In genomic region chr15:92883643-92884458, GRCh38 we compare ENCODE assay signal across 8 cellular contexts. TPM values are rescaled to one million over a fixed set of nuclear protein-coding genes. Genes with fewer than 3 reads are reported as not detected.
A peak's percentile ranks its signal among the peaks of the same experiment; 100 is the strongest.
DNase-seq lines count a peak whose midpoint lies in the region; ATAC-seq and TF ChIP-seq lines count a peak whose summit lies in the region.

No MANE protein-coding gene starts in this region.

- WGBS in hepatocyte (ENCODE audit: low lambda C conversion rate, missing lambda C conversion rate) = under 1% methylated on average over 19 of the region's 19 CpGs

- H3K9me3 ChIP-seq in DOHH2 (ENCODE audit: control insufficient read depth, insufficient read depth, low read length) (no peaks in the 10 kb centered on the region), MG63 (no peaks in the 10 kb centered on the region), hepatocyte (ENCODE audit: low read depth) (no peaks in the 10 kb centered on the region), skeletal muscle satellite cell (replicated peaks; ENCODE audit: low read length) (no peaks in the 10 kb centered on the region)

- peak overlapping the region; percentile 96 for H3K9ac ChIP-seq in skeletal muscle satellite cell (ENCODE audit: low read depth, low read length)

- H4K20me1 ChIP-seq in DOHH2 (ENCODE audit: control insufficient read depth, insufficient read depth, low read depth, low read length) (peaks cover 10% of the 10 kb centered on the region; the same call in 1 of the 2 replicates), hepatocyte (ENCODE audit: insufficient read depth, poor library complexity, severe bottlenecking) (peaks cover 44% of the 10 kb centered on the region)

- peak overlapping the region; percentile 80 for H3K27ac ChIP-seq in DOHH2 (ENCODE audit: low read depth, low read length)
- peak overlapping the region; percentile 99 for H3K27ac ChIP-seq in hepatocyte

- peak overlapping the region; percentile 97 for H3K4me2 ChIP-seq in DOHH2 (ENCODE audit: low read length)
- H3K4me2 ChIP-seq in hepatocyte = peak overlapping the region; percentile 73
- peak overlapping the region; percentile 69 for H3K4me2 ChIP-seq in skeletal muscle satellite cell (ENCODE audit: low read length)

- H3K36me3 ChIP-seq in DOHH2 (ENCODE audit: control insufficient read depth, low read length) (peaks cover 59% of the 10 kb centered on the region), MG63 (peaks cover 55% of the 10 kb centered on the region), hepatocyte (replicated peaks; ENCODE audit: insufficient read depth, low read depth) (no peaks in the 10 kb centered on the region), skeletal muscle satellite cell (ENCODE audit: insufficient read depth, low read length) (peaks cover 37% of the 10 kb centered on the region)

- H3F3A ChIP-seq in DOHH2 (ENCODE audit: control insufficient read depth, insufficient read depth) = peaks cover 37% of the 10 kb centered on the region

- no peak for DNase-seq in MG63
- DNase-seq in hepatocyte (ENCODE audit: low spot score) = peak; percentile 32
- no peak for DNase-seq in stimulated activated CD4-positive, alpha-beta T cell treated with anti-CD3 and anti-CD28 coated beads, Interleukin-4, amount 100 ng/mL, for 24 hours

- no peaks in the 10 kb centered on the region for H3K9me3 Mint-ChIP-seq in activated naive CD4-positive, alpha-beta T cell treated with anti-CD3 and anti-CD28 coated beads, Interleukin-2, amount 50 U/mL, for 24 hours

- H3K4me3 ChIP-seq in DOHH2 (ENCODE audit: low read length) = peak overlapping the region; percentile 91
- H3K4me3 ChIP-seq in MG63 = peak overlapping the region; percentile 83
- peak overlapping the region; percentile 57 for H3K4me3 ChIP-seq in hepatocyte
- peak overlapping the region; percentile 83 for H3K4me3 ChIP-seq in skeletal muscle satellite cell (ENCODE audit: low read length)

- H3K27me3 ChIP-seq in DOHH2 (ENCODE audit: control insufficient read depth, low read length) (no peaks in the 10 kb centered on the region), MG63 (no peaks in the 10 kb centered on the region), hepatocyte (no peaks in the 10 kb centered on the region), skeletal muscle satellite cell (ENCODE audit: control insufficient read depth, insufficient read depth, low read length) (no peaks in the 10 kb centered on the region)

- ATAC-seq in HG03159 (IDR thresholded peaks at IDR 0.05; ENCODE audit: unreplicated experiment) (no peak), GM21381 (IDR thresholded peaks at IDR 0.05; ENCODE audit: unreplicated experiment) (no peak)

- peaks cover 67% of the 10 kb centered on the region for H3K4me1 ChIP-seq in DOHH2 (ENCODE audit: control insufficient read depth, low read length)
- peaks cover 30% of the 10 kb centered on the region for H3K4me1 ChIP-seq in hepatocyte (ENCODE audit: insufficient read depth)
- peaks cover 37% of the 10 kb centered on the region for H3K4me1 ChIP-seq in skeletal muscle satellite cell (ENCODE audit: control insufficient read depth, insufficient read depth, low read length)

- TF ChIP-seq CTCF in DOHH2 (IDR thresholded peaks at IDR 0.05; ENCODE audit: low read depth, low read length, poor library complexity, severe bottlenecking) (no peak), hepatocyte (IDR thresholded peaks at IDR 0.05; ENCODE audit: poor library complexity) (no peak)

- no peak overlapping the region for H2AFZ ChIP-seq in hepatocyte

- H3K79me2 ChIP-seq in DOHH2 (ENCODE audit: control insufficient read depth, low read length) (peaks cover 68% of the 10 kb centered on the region), hepatocyte (peaks cover 62% of the 10 kb centered on the region)

- peaks cover 28% of the 10 kb centered on the region for H3K36me3 Mint-ChIP-seq in activated naive CD4-positive, alpha-beta T cell treated with anti-CD3 and anti-CD28 coated beads, Interleukin-2, amount 50 U/mL, for 24 hours

- H3K27me3 Mint-ChIP-seq in activated naive CD4-positive, alpha-beta T cell treated with anti-CD3 and anti-CD28 coated beads, Interleukin-2, amount 50 U/mL, for 24 hours = no peaks in the 10 kb centered on the region

- H3K9me2 ChIP-seq in DOHH2 (replicated peaks; ENCODE audit: control insufficient read depth, low read length) = no peaks in the 10 kb centered on the region
- H3K9me2 ChIP-seq in hepatocyte (replicated peaks; ENCODE audit: insufficient read depth) = no peaks in the 10 kb centered on the region

- H3K4me1 Mint-ChIP-seq in activated naive CD4-positive, alpha-beta T cell treated with anti-CD3 and anti-CD28 coated beads, Interleukin-2, amount 50 U/mL, for 24 hours = peaks cover 59% of the 10 kb centered on the region

- H3K4me3 Mint-ChIP-seq in activated naive CD4-positive, alpha-beta T cell treated with anti-CD3 and anti-CD28 coated beads, Interleukin-2, amount 50 U/mL, for 24 hours = peak overlapping the region; percentile 99

- peak overlapping the region; percentile 98 for H3K27ac Mint-ChIP-seq in activated naive CD4-positive, alpha-beta T cell treated with anti-CD3 and anti-CD28 coated beads, Interleukin-2, amount 50 U/mL, for 24 hours

RNA-seq across cellular contexts. Expression of gene CHD2, which starts 16.3 kb away (rescaled TPM):
- 18.0 and 23.1 TPM in 2 replicates for total RNA-seq in MG63 (2014; rRNA removed; shearing (Covaris generic); ENCODE audit: low replicate concordance)
- 101 and 133 TPM in 2 replicates for total RNA-seq in hepatocyte
- polyA plus RNA-seq in hepatocyte = 49.3 and 68.3 TPM in 2 replicates
- total RNA-seq in skeletal muscle satellite cell (2012; rRNA removed) = 46.5 and 60.8 TPM in 2 replicates
